1 cellular context compared by ENCODE assay signal in genomic region chr12:41981013-41981412, GRCh38.
A peak's percentile ranks its signal among the peaks of the same experiment; 100 is the strongest.
TF ChIP-seq lines count a peak whose summit lies in the region.

No MANE protein-coding gene starts in this region.

TF ChIP-seq in HepG2, 621 proteins besides CTCF, POLR2A, EP300 and RAD21 (continued from another document):
- TF ChIP-seq ZNF256 (CRISPR knock-in tag; conservative IDR thresholded peaks at IDR 0.05) (no peak), TRIM24 (CRISPR knock-in tag; IDR thresholded peaks at IDR 0.05) (no peak), ZNF430 (CRISPR knock-in tag; IDR thresholded peaks at IDR 0.05) (no peak), ZNF562 (CRISPR knock-in tag; IDR thresholded peaks at IDR 0.05; ENCODE audit: borderline replicate concordance) (no peak), ZMAT5 (CRISPR knock-in tag; IDR thresholded peaks at IDR 0.05; ENCODE audit: borderline replicate concordance, low read depth) (no peak), HMGXB4 (CRISPR knock-in tag; IDR thresholded peaks at IDR 0.05; ENCODE audit: borderline replicate concordance in 1 of 2, low read depth in 1 of 2) (no peak), TFE3 (CRISPR knock-in tag; IDR thresholded peaks at IDR 0.05) (no peak), SMAD9 (CRISPR knock-in tag; IDR thresholded peaks at IDR 0.05) (no peak), FOXA1 (IDR thresholded peaks at IDR 0.05) (no peak), FOXA1 (CRISPR knock-in tag; IDR thresholded peaks at IDR 0.05) (0 out of 2 replicates have a peak, but pooled peaks have one; percentile 25), ZKSCAN8 (CRISPR knock-in tag; IDR thresholded peaks at IDR 0.05; ENCODE audit: borderline replicate concordance) (no peak), SOX5 (CRISPR knock-in tag; IDR thresholded peaks at IDR 0.05; ENCODE audit: borderline replicate concordance) (peak; percentile 93), WIZ (CRISPR knock-in tag; IDR thresholded peaks at IDR 0.05) (no peak), HNRNPL (IDR thresholded peaks at IDR 0.05; ENCODE audit: low read depth, low read length) (no peak), ARID5B (CRISPR knock-in tag; IDR thresholded peaks at IDR 0.05) (peak; percentile 42; the same call in 1 of the 2 replicates), ZNF749 (CRISPR knock-in tag; IDR thresholded peaks at IDR 0.05; ENCODE audit: borderline replicate concordance) (no peak), ZNF331 (CRISPR knock-in tag; IDR thresholded peaks at IDR 0.05) (peak; percentile 59; the same call in 1 of the 2 replicates), THYN1 (CRISPR knock-in tag; IDR thresholded peaks at IDR 0.05; ENCODE audit: borderline replicate concordance, low read depth) (no peak), PAX8 (CRISPR knock-in tag; IDR thresholded peaks at IDR 0.05; ENCODE audit: borderline replicate concordance) (no peak), ZSCAN31 (CRISPR knock-in tag; IDR thresholded peaks at IDR 0.05; ENCODE audit: low read depth) (no peak), NCOA2 (CRISPR knock-in tag; IDR thresholded peaks at IDR 0.05) (no peak), NFKB2 (CRISPR knock-in tag; IDR thresholded peaks at IDR 0.05; ENCODE audit: borderline replicate concordance) (no peak), SNAPC5 (CRISPR knock-in tag; IDR thresholded peaks at IDR 0.05; ENCODE audit: borderline replicate concordance) (no peak), IRF9 (CRISPR knock-in tag; IDR thresholded peaks at IDR 0.05; ENCODE audit: borderline replicate concordance) (no peak), ZNF251 (CRISPR knock-in tag; IDR thresholded peaks at IDR 0.05) (no peak), ZNF329 (CRISPR knock-in tag; IDR thresholded peaks at IDR 0.05; ENCODE audit: low read depth) (no peak), FOXP1 (IDR thresholded peaks at IDR 0.05) (no peak), FOXP1 (CRISPR knock-in tag; IDR thresholded peaks at IDR 0.05) (peak; percentile 47; the same call in 1 of the 2 replicates), NFATC3 (CRISPR knock-in tag; IDR thresholded peaks at IDR 0.05) (no peak), ELF3 (CRISPR knock-in tag; IDR thresholded peaks at IDR 0.05) (0 out of 2 replicates have a peak, but pooled peaks have one; percentile 32), HOXA7 (CRISPR knock-in tag; IDR thresholded peaks at IDR 0.05) (no peak)
- TF ChIP-seq, protein P1, sequence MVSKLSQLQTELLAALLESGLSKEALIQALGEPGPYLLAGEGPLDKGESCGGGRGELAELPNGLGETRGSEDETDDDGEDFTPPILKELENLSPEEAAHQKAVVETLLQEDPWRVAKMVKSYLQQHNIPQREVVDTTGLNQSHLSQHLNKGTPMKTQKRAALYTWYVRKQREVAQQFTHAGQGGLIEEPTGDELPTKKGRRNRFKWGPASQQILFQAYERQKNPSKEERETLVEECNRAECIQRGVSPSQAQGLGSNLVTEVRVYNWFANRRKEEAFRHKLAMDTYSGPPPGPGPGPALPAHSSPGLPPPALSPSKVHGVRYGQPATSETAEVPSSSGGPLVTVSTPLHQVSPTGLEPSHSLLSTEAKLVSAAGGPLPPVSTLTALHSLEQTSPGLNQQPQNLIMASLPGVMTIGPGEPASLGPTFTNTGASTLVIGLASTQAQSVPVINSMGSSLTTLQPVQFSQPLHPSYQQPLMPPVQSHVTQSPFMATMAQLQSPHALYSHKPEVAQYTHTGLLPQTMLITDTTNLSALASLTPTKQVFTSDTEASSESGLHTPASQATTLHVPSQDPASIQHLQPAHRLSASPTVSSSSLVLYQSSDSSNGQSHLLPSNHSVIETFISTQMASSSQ (IDR thresholded peaks at IDR 0.05; ENCODE audit: low read depth), result no peak
- TF ChIP-seq, protein P1 (CRISPR knock-in tag; IDR thresholded peaks at IDR 0.05; ENCODE audit: borderline replicate concordance), result no peak
- TF ChIP-seq, protein P2, sequence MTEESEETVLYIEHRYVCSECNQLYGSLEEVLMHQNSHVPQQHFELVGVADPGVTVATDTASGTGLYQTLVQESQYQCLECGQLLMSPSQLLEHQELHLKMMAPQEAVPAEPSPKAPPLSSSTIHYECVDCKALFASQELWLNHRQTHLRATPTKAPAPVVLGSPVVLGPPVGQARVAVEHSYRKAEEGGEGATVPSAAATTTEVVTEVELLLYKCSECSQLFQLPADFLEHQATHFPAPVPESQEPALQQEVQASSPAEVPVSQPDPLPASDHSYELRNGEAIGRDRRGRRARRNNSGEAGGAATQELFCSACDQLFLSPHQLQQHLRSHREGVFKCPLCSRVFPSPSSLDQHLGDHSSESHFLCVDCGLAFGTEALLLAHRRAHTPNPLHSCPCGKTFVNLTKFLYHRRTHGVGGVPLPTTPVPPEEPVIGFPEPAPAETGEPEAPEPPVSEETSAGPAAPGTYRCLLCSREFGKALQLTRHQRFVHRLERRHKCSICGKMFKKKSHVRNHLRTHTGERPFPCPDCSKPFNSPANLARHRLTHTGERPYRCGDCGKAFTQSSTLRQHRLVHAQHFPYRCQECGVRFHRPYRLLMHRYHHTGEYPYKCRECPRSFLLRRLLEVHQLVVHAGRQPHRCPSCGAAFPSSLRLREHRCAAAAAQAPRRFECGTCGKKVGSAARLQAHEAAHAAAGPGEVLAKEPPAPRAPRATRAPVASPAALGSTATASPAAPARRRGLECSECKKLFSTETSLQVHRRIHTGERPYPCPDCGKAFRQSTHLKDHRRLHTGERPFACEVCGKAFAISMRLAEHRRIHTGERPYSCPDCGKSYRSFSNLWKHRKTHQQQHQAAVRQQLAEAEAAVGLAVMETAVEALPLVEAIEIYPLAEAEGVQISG (CRISPR knock-in tag; IDR thresholded peaks at IDR 0.05), result no peak
